In the genomic region with DNA sequence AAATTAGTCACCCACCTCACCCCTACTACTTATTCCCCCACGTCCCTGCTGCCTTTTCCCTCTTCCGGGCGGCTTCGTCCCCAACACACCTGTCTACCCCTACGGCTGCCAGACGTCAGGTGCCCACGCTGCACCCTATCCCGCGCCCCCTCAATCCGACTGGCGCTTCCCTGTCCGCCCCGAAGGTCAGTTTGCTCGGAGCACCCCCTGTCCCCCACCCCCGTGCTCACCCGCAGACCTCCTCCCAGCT, we compare ENCODE assay signal across 2 cellular contexts.
TF ChIP-seq lines count a peak whose summit lies in the region.

No MANE protein-coding gene starts in this region.

TF ChIP-seq in H1, 55 proteins besides CTCF, POLR2A, EP300 and RAD21 (continued from another document):
- TF ChIP-seq E2F6 (IDR thresholded peaks at IDR 0.05) (0 out of 2 replicates have a peak, but pooled peaks have one; percentile 30), RNF2 (IDR thresholded peaks at IDR 0.05; ENCODE audit: borderline replicate concordance, low read depth, low read length, missing control alignments, poor library complexity, severe bottlenecking) (peak; percentile 59), SIN3A (conservative IDR thresholded peaks at IDR 0.05 in 1 of 2, IDR thresholded peaks at IDR 0.05 in 1 of 2; ENCODE audit: low read depth in 1 of 2, low read length in 2 of 2) (no peak), MAX (IDR thresholded peaks at IDR 0.05) (no peak), JUND (IDR thresholded peaks at IDR 0.05; ENCODE audit: low read length) (no peak), EZH2 (IDR thresholded peaks at IDR 0.05; ENCODE audit: low read depth, low read length, severe bottlenecking) (peak; percentile 71), ATF3 (IDR thresholded peaks at IDR 0.05; ENCODE audit: insufficient read depth, low read depth, low read length) (no peak), BRCA1 (IDR thresholded peaks at IDR 0.05; ENCODE audit: low read depth, low read length) (no peak), SUZ12 (IDR thresholded peaks at IDR 0.05; ENCODE audit: low read length) (peak; percentile 68; the same call in 1 of the 2 replicates), SP4 (IDR thresholded peaks at IDR 0.05; ENCODE audit: low read length) (no peak)

TF ChIP-seq in neural cell, 6 proteins besides CTCF, POLR2A, EP300 and RAD21 (continued from another document):
- no peak for TF ChIP-seq SMC3 (conservative IDR thresholded peaks at IDR 0.05; ENCODE audit: poor library complexity)
- TF ChIP-seq POLR2AphosphoS5 (IDR thresholded peaks at IDR 0.05) = no peak
- TF ChIP-seq, protein P1, sequence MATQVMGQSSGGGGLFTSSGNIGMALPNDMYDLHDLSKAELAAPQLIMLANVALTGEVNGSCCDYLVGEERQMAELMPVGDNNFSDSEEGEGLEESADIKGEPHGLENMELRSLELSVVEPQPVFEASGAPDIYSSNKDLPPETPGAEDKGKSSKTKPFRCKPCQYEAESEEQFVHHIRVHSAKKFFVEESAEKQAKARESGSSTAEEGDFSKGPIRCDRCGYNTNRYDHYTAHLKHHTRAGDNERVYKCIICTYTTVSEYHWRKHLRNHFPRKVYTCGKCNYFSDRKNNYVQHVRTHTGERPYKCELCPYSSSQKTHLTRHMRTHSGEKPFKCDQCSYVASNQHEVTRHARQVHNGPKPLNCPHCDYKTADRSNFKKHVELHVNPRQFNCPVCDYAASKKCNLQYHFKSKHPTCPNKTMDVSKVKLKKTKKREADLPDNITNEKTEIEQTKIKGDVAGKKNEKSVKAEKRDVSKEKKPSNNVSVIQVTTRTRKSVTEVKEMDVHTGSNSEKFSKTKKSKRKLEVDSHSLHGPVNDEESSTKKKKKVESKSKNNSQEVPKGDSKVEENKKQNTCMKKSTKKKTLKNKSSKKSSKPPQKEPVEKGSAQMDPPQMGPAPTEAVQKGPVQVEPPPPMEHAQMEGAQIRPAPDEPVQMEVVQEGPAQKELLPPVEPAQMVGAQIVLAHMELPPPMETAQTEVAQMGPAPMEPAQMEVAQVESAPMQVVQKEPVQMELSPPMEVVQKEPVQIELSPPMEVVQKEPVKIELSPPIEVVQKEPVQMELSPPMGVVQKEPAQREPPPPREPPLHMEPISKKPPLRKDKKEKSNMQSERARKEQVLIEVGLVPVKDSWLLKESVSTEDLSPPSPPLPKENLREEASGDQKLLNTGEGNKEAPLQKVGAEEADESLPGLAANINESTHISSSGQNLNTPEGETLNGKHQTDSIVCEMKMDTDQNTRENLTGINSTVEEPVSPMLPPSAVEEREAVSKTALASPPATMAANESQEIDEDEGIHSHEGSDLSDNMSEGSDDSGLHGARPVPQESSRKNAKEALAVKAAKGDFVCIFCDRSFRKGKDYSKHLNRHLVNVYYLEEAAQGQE (IDR thresholded peaks at IDR 0.05; ENCODE audit: borderline replicate concordance) = no peak
